2 cellular contexts compared by ENCODE assay signal in the genomic region with DNA sequence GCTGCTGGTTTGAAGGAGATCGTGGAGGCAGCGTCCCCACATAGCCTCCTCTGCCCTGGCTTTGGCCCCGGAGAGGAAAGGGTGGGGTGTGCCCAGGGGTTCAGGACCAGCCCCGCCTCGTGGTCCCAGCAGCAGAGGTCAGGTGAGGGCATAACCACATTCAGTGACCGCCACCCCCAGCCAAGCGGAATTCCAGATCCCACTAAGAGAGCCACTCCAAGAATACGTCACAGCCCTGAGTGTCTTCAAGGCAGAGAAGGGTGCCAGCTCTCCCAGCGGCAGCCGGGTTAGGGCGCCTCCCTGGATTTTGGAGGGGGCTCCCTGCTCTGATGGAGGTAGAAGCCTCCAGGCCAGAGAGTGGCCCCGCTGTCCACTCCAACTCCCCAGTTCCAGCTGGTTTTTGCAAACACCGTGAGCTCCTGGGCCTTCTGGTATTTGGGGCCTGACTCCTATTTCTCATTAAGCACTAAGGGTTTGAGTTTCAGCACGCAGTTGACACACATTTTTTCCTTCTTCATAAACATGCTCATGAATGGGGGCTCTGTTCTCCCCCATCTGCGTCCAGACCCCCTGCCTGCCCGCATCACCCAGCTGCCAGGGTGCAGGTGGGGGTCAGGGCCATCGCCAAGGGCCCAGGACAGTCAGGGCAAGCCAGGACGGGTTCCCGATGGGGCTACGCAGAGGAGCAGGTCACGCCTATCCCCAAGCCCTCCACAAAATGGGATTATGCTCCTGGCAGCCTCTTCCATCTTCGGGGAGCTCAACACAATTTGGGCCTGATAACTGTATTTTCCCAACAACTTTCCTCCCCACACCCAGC.
TF ChIP-seq lines count a peak whose summit lies in the region.

No MANE protein-coding gene starts in this region.

TF ChIP-seq in GM23338, 12 proteins besides CTCF, POLR2A, EP300 and RAD21 (continues in another document):
- TF ChIP-seq, protein P1, sequence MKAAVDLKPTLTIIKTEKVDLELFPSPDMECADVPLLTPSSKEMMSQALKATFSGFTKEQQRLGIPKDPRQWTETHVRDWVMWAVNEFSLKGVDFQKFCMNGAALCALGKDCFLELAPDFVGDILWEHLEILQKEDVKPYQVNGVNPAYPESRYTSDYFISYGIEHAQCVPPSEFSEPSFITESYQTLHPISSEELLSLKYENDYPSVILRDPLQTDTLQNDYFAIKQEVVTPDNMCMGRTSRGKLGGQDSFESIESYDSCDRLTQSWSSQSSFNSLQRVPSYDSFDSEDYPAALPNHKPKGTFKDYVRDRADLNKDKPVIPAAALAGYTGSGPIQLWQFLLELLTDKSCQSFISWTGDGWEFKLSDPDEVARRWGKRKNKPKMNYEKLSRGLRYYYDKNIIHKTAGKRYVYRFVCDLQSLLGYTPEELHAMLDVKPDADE (IDR thresholded peaks at IDR 0.05): no peak
- TF ChIP-seq, protein P2, sequence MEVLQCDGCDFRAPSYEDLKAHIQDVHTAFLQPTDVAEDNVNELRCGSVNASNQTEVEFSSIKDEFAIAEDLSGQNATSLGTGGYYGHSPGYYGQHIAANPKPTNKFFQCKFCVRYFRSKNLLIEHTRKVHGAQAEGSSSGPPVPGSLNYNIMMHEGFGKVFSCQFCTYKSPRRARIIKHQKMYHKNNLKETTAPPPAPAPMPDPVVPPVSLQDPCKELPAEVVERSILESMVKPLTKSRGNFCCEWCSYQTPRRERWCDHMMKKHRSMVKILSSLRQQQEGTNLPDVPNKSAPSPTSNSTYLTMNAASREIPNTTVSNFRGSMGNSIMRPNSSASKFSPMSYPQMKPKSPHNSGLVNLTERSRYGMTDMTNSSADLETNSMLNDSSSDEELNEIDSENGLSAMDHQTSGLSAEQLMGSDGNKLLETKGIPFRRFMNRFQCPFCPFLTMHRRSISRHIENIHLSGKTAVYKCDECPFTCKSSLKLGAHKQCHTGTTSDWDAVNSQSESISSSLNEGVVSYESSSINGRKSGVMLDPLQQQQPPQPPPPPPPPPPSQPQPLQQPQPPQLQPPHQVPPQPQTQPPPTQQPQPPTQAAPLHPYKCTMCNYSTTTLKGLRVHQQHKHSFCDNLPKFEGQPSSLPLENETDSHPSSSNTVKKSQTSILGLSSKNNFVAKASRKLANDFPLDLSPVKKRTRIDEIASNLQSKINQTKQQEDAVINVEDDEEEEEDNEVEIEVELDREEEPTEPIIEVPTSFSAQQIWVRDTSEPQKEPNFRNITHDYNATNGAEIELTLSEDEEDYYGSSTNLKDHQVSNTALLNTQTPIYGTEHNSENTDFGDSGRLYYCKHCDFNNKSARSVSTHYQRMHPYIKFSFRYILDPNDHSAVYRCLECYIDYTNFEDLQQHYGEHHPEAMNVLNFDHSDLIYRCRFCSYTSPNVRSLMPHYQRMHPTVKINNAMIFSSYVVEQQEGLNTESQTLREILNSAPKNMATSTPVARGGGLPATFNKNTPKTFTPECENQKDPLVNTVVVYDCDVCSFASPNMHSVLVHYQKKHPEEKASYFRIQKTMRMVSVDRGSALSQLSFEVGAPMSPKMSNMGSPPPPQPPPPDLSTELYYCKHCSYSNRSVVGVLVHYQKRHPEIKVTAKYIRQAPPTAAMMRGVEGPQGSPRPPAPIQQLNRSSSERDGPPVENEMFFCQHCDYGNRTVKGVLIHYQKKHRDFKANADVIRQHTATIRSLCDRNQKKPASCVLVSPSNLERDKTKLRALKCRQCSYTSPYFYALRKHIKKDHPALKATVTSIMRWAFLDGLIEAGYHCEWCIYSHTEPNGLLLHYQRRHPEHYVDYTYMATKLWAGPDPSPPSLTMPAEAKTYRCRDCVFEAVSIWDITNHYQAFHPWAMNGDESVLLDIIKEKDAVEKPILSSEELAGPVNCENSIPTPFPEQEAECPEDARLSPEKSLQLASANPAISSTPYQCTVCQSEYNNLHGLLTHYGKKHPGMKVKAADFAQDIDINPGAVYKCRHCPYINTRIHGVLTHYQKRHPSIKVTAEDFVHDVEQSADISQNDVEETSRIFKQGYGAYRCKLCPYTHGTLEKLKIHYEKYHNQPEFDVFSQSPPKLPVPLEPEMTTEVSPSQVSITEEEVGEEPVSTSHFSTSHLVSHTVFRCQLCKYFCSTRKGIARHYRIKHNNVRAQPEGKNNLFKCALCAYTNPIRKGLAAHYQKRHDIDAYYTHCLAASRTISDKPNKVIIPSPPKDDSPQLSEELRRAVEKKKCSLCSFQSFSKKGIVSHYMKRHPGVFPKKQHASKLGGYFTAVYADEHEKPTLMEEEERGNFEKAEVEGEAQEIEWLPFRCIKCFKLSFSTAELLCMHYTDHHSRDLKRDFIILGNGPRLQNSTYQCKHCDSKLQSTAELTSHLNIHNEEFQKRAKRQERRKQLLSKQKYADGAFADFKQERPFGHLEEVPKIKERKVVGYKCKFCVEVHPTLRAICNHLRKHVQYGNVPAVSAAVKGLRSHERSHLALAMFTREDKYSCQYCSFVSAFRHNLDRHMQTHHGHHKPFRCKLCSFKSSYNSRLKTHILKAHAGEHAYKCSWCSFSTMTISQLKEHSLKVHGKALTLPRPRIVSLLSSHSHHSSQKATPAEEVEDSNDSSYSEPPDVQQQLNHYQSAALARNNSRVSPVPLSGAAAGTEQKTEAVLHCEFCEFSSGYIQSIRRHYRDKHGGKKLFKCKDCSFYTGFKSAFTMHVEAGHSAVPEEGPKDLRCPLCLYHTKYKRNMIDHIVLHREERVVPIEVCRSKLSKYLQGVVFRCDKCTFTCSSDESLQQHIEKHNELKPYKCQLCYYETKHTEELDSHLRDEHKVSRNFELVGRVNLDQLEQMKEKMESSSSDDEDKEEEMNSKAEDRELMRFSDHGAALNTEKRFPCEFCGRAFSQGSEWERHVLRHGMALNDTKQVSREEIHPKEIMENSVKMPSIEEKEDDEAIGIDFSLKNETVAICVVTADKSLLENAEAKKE (CRISPR knock-in tag; IDR thresholded peaks at IDR 0.05): no peak
- TF ChIP-seq EZH2phosphoT487 (IDR thresholded peaks at IDR 0.05; ENCODE audit: unreplicated experiment) (no peak), ZNF114 (CRISPR knock-in tag; IDR thresholded peaks at IDR 0.05) (no peak), JUNB (IDR thresholded peaks at IDR 0.05; ENCODE audit: unreplicated experiment) (no peak), STAT1 (IDR thresholded peaks at IDR 0.05; ENCODE audit: unreplicated experiment) (no peak), CREB1 (CRISPR knock-in tag; IDR thresholded peaks at IDR 0.05; ENCODE audit: low read depth) (no peak), ZNF331 (CRISPR knock-in tag; IDR thresholded peaks at IDR 0.05; ENCODE audit: low read depth) (no peak), EZH2 (IDR thresholded peaks at IDR 0.05; ENCODE audit: low read depth, unreplicated experiment) (no peak), NANOG (IDR thresholded peaks at IDR 0.05; ENCODE audit: borderline replicate concordance) (no peak), POLR2AphosphoS5 (IDR thresholded peaks at IDR 0.05; ENCODE audit: low read depth) (no peak)

TF ChIP-seq in GM12878, 131 proteins besides CTCF, POLR2A, EP300 and RAD21:
- TF ChIP-seq, protein P3, sequence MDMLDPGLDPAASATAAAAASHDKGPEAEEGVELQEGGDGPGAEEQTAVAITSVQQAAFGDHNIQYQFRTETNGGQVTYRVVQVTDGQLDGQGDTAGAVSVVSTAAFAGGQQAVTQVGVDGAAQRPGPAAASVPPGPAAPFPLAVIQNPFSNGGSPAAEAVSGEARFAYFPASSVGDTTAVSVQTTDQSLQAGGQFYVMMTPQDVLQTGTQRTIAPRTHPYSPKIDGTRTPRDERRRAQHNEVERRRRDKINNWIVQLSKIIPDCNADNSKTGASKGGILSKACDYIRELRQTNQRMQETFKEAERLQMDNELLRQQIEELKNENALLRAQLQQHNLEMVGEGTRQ (IDR thresholded peaks at IDR 0.05; ENCODE audit: borderline replicate concordance, low read depth, low read length): no peak
- TF ChIP-seq KLF5 (IDR thresholded peaks at IDR 0.05; ENCODE audit: partially characterized antibody) (no peak), SP1 (IDR thresholded peaks at IDR 0.05; ENCODE audit: low read depth, low read length) (no peak), HDGF (IDR thresholded peaks at IDR 0.05) (no peak), STAT1 (conservative IDR thresholded peaks at IDR 0.05) (no peak), ATF7 (IDR thresholded peaks at IDR 0.05; ENCODE audit: low read depth) (no peak), NR2C1 (IDR thresholded peaks at IDR 0.05) (no peak), EZH2 (IDR thresholded peaks at IDR 0.05; ENCODE audit: borderline replicate concordance, control insufficient read depth, low read depth, low read length) (no peak), FOXM1 (IDR thresholded peaks at IDR 0.05; ENCODE audit: low read depth, low read length) (no peak), EGR1 (IDR thresholded peaks at IDR 0.05; ENCODE audit: borderline replicate concordance in 1 of 2, low read depth in 2 of 2, low read length in 2 of 2) (no peak), NFXL1 (IDR thresholded peaks at IDR 0.05; ENCODE audit: borderline replicate concordance) (no peak), PAX8 (IDR thresholded peaks at IDR 0.05) (no peak), TCF3 (IDR thresholded peaks at IDR 0.05; ENCODE audit: borderline replicate concordance, insufficient read depth, low read depth, low read length) (no peak), SMARCA5 (IDR thresholded peaks at IDR 0.05) (no peak), FOXK2 (IDR thresholded peaks at IDR 0.05) (no peak), BRCA1 (IDR thresholded peaks at IDR 0.05; ENCODE audit: low read depth, low read length) (no peak)
- TF ChIP-seq, protein P4, sequence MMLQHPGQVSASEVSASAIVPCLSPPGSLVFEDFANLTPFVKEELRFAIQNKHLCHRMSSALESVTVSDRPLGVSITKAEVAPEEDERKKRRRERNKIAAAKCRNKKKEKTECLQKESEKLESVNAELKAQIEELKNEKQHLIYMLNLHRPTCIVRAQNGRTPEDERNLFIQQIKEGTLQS (IDR thresholded peaks at IDR 0.05; ENCODE audit: borderline replicate concordance, extremely low read depth, low read depth, low read length): no peak
- TF ChIP-seq, protein P5, sequence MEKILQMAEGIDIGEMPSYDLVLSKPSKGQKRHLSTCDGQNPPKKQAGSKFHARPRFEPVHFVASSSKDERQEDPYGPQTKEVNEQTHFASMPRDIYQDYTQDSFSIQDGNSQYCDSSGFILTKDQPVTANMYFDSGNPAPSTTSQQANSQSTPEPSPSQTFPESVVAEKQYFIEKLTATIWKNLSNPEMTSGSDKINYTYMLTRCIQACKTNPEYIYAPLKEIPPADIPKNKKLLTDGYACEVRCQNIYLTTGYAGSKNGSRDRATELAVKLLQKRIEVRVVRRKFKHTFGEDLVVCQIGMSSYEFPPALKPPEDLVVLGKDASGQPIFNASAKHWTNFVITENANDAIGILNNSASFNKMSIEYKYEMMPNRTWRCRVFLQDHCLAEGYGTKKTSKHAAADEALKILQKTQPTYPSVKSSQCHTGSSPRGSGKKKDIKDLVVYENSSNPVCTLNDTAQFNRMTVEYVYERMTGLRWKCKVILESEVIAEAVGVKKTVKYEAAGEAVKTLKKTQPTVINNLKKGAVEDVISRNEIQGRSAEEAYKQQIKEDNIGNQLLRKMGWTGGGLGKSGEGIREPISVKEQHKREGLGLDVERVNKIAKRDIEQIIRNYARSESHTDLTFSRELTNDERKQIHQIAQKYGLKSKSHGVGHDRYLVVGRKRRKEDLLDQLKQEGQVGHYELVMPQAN (conservative IDR thresholded peaks at IDR 0.05): no peak
TF ChIP-seq in GM12878: peak in this region for 0.
